In the genomic region with DNA sequence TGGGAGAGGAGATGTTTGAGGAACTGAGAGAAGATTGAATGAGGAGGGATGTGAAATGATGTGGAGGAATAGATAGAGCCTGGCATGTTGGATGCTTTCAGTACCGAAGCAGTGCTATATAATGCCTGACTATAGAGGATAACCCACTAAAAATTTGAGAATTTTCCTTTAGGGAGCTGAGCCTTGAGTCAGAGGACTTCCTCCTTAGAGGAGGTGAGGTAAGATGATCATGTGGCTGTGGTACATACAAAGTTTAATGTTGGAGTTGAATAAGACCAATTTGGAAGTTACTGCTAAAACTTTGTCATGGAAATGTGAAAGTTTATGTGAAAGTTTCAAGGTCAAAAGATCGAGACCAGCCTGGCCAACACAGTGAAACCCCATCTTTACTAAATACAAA, we compare ENCODE assay signal across 20 cellular contexts.
DNase-seq lines count a peak whose midpoint lies in the region; ATAC-seq, FAIRE-seq and TF ChIP-seq lines count a peak whose summit lies in the region.
"Had no signal": no experiment of that assay in that cellular context is flagged by ENCODE, and none has a peak within 500 bp of the region (broad histone marks: within the 10 kb centered on the region; RNA-seq: fewer than 3 reads in every experiment).

No MANE protein-coding gene starts in this region.

- H3K4me3 ChIP-seq in A549, result no peak overlapping the region

- no peaks in the 10 kb centered on the region for H3K9me3 ChIP-seq in A549

- POLR2A ChIA-PET in A549 (lab: Yijun Ruan, JAX), result no interaction called here

- peaks cover 31% of the 10 kb centered on the region for H3K4me1 ChIP-seq in A549

- TF ChIP-seq RAD21 in A549 (conservative IDR thresholded peaks at IDR 0.05 in 1 of 2, IDR thresholded peaks at IDR 0.05 in 1 of 2), result no peak

- H3K27ac Mint-ChIP-seq in osteocyte (ENCODE audit: unreplicated experiment), result peak overlapping the region; percentile 96
- H3K27ac Mint-ChIP-seq: T-helper 17 cell had no signal

- H3K9me3 Mint-ChIP-seq in osteocyte (ENCODE audit: unreplicated experiment), result no peaks in the 10 kb centered on the region
- H3K9me3 Mint-ChIP-seq: H9 had no signal

- H3K27ac ChIP-seq in A549 (peak overlapping the region; percentile 78 to 80), epithelial cell of prostate (peak overlapping the region; percentile 86)

- ATAC-seq in A549, result peak in 1 of 2 experiments; percentile 32; a peak in 3 of 6 replicates
- ATAC-seq: activated CD4-positive, CD25-positive, alpha-beta regulatory T cell treated with anti-CD3 and anti-CD28 coated beads, Interleukin-2, amount 50 U/mL, for 24 hours; Right ventricle myocardium inferior; T-helper 17 cell had no signal

- no peak for TF ChIP-seq CTCF in A549 (IDR thresholded peaks at IDR 0.05)
- no peak for TF ChIP-seq CTCF in osteocyte (IDR thresholded peaks at IDR 0.05)

- no peak overlapping the region for H3K4me3 Mint-ChIP-seq in osteocyte (ENCODE audit: unreplicated experiment)
- H3K4me3 Mint-ChIP-seq: brain, H9, T-helper 17 cell had no signal

- TF ChIP-seq EP300 in A549 (IDR thresholded peaks at IDR 0.05), result no peak

- no peak for TF ChIP-seq POLR2A in A549 (IDR thresholded peaks at IDR 0.05; ENCODE audit: low read length)

- no peaks in the 10 kb centered on the region for H3K27me3 Mint-ChIP-seq in osteocyte (ENCODE audit: unreplicated experiment)
- H3K27me3 Mint-ChIP-seq: brain had no signal

- peaks cover 25% of the 10 kb centered on the region for H3K36me3 Mint-ChIP-seq in osteocyte (ENCODE audit: unreplicated experiment)

- DNase-seq in A549 (ENCODE audit: low read depth in 1 of 2, low spot score in 1 of 2) (no peak), M059J (ENCODE audit: low read depth) (peak; percentile 35), epithelial cell of prostate (ENCODE audit: low read depth, low spot score) (no peak), osteocyte (ENCODE audit: extremely low spot score, unreplicated experiment) (no peak), activated gamma-delta T cell (lab: John Stamatoyannopoulos, UW) (no peak), COLO829 (ENCODE audit: low spot score) (no peak), NCI-H82 (lab: John Stamatoyannopoulos, UW) (no peak), SK-N-DZ (ENCODE audit: low spot score) (no peak)
- DNase-seq: ACHN; activated naive CD4-positive, alpha-beta T cell treated with Interleukin-2 at 50 U/mL for 16 hours; H9; mesendoderm; MM.1S; NCI-H2107; stimulated activated CD4-positive, alpha-beta T cell treated with anti-CD3 and anti-CD28 coated beads, Interleukin-4, amount 100 ng/mL, for 24 hours; T-helper 17 cell had no signal

- H3K4me1 Mint-ChIP-seq in osteocyte (ENCODE audit: unreplicated experiment), result peaks cover 43% of the 10 kb centered on the region
- H3K4me1 Mint-ChIP-seq: brain, T-helper 17 cell had no signal

- peak overlapping the region; percentile 78; the same call in 2 of the 3 replicates for H3K4me2 ChIP-seq in A549

- FAIRE-seq in A549 (lab: Jason Lieb, UNC), result no peak
- FAIRE-seq: GM12891 had no signal

- WGBS in A549 (ENCODE audit: missing lambda C conversion rate), result 97% methylated on average over 2 of the region's 2 CpGs

- CTCF ChIA-PET in A549 (lab: Yijun Ruan, JAX), result no interaction called here

TF ChIP-seq in A549, 52 proteins besides CTCF, POLR2A, EP300 and RAD21:
- no peak for TF ChIP-seq MAFK (IDR thresholded peaks at IDR 0.05; ENCODE audit: partially characterized antibody)
- TF ChIP-seq, protein P1, sequence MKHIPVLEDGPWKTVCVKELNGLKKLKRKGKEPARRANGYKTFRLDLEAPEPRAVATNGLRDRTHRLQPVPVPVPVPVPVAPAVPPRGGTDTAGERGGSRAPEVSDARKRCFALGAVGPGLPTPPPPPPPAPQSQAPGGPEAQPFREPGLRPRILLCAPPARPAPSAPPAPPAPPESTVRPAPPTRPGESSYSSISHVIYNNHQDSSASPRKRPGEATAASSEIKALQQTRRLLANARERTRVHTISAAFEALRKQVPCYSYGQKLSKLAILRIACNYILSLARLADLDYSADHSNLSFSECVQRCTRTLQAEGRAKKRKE (CRISPR knock-in tag; IDR thresholded peaks at IDR 0.05; ENCODE audit: low read depth), result no peak
- no peak for TF ChIP-seq GATA3 (IDR thresholded peaks at IDR 0.05; ENCODE audit: borderline replicate concordance)
- no peak for TF ChIP-seq HOXB5 (CRISPR knock-in tag; IDR thresholded peaks at IDR 0.05)
- TF ChIP-seq RCOR1 (IDR thresholded peaks at IDR 0.05; ENCODE audit: low read depth, low read length), result no peak
- no peak for TF ChIP-seq PHF8 (IDR thresholded peaks at IDR 0.05; ENCODE audit: borderline replicate concordance, low read depth)
- no peak for TF ChIP-seq RNF2 (IDR thresholded peaks at IDR 0.05; ENCODE audit: borderline replicate concordance, low read depth)
- no peak for TF ChIP-seq TFCP2L1 (CRISPR knock-in tag; IDR thresholded peaks at IDR 0.05)
- no peak for TF ChIP-seq KDM5A (IDR thresholded peaks at IDR 0.05)
- TF ChIP-seq, protein P2, sequence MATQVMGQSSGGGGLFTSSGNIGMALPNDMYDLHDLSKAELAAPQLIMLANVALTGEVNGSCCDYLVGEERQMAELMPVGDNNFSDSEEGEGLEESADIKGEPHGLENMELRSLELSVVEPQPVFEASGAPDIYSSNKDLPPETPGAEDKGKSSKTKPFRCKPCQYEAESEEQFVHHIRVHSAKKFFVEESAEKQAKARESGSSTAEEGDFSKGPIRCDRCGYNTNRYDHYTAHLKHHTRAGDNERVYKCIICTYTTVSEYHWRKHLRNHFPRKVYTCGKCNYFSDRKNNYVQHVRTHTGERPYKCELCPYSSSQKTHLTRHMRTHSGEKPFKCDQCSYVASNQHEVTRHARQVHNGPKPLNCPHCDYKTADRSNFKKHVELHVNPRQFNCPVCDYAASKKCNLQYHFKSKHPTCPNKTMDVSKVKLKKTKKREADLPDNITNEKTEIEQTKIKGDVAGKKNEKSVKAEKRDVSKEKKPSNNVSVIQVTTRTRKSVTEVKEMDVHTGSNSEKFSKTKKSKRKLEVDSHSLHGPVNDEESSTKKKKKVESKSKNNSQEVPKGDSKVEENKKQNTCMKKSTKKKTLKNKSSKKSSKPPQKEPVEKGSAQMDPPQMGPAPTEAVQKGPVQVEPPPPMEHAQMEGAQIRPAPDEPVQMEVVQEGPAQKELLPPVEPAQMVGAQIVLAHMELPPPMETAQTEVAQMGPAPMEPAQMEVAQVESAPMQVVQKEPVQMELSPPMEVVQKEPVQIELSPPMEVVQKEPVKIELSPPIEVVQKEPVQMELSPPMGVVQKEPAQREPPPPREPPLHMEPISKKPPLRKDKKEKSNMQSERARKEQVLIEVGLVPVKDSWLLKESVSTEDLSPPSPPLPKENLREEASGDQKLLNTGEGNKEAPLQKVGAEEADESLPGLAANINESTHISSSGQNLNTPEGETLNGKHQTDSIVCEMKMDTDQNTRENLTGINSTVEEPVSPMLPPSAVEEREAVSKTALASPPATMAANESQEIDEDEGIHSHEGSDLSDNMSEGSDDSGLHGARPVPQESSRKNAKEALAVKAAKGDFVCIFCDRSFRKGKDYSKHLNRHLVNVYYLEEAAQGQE (IDR thresholded peaks at IDR 0.05), result no peak
